ENCODE assay signal across 26 cellular contexts in the genomic region with DNA sequence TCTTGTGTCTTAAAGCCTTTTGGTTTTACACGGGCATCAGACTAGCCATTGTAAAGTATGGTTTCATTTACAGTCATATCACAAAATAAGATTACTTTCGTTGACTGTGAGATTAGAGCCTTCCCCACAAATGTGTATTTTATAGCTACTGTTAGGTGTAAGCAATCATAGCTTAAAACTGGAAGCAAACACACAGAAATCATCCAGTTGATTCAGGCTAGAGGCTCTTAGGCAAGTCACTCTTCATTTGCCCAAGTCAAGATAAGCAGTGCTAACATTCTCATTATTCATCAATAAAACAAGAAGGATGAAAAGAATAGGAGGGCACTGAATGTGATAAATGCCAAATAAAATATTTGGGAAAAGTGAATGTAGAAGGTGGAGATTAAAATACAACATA.
"Had no signal": no experiment of that assay in that cellular context is flagged by ENCODE, and none has a peak within 500 bp of the region (broad histone marks: within the 10 kb centered on the region; RNA-seq: fewer than 3 reads in every experiment).

No MANE protein-coding gene starts in this region.

- H3K27ac ChIP-seq: brain microvascular endothelial cell, coronary artery, dorsolateral prefrontal cortex, foreskin keratinocyte, gastrocnemius medialis, heart left ventricle had no signal

- H3K4me1 ChIP-seq: foreskin keratinocyte, gastrocnemius medialis, heart left ventricle had no signal

- H3K9me3 ChIP-seq: gastrocnemius medialis, heart left ventricle had no signal

- ATAC-seq: activated CD4-positive, alpha-beta T cell treated with anti-CD3 and anti-CD28 coated beads for 36 hours; activated CD8-positive, alpha-beta memory T cell treated with anti-CD3 and anti-CD28 coated beads, Interleukin-2, amount 10 ng/mL, durations not matched to agents 7 days and 5 days; activated CD8-positive, alpha-beta T cell treated with anti-CD3 and anti-CD28 coated beads, Interleukin-2, amount 10 ng/mL, durations not matched to agents 7 days and 5 days; esophagus mucosa; gastrocnemius medialis; heart left ventricle had no signal

- H3K4me3 ChIP-seq: coronary artery, dorsolateral prefrontal cortex, gastrocnemius medialis, heart left ventricle had no signal

- H3K27me3 ChIP-seq: brain microvascular endothelial cell, foreskin keratinocyte, gastrocnemius medialis had no signal

- H3K36me3 ChIP-seq: brain microvascular endothelial cell, gastrocnemius medialis, heart left ventricle had no signal

- DNase-seq: activated CD4-positive, alpha-beta memory T cell treated with anti-CD3 and anti-CD28 coated beads for 36 hours; activated CD4-positive, alpha-beta T cell treated with anti-CD3 and anti-CD28 coated beads for 36 hours; activated CD4-positive, alpha-beta T cell treated with anti-CD3 and anti-CD28 coated beads, Interleukin-2, amount 10 ng/mL, durations not matched to agents 24 days and 14 days; activated CD4-positive, CD25-positive, alpha-beta regulatory T cell; activated CD4-positive, CD25-positive, alpha-beta regulatory T cell treated with anti-CD3 and anti-CD28 coated beads, Interleukin-2, amount 50 U/mL, for 72 hours; activated CD8-positive, alpha-beta memory T cell treated with anti-CD3 and anti-CD28 coated beads, Interleukin-2, amount 10 ng/mL, durations not matched to agents 7 days and 5 days; activated CD8-positive, alpha-beta memory T cell treated with anti-CD3 and anti-CD28 coated beads, Interleukin-2, amount 50 U/mL, for 4 hours; activated CD8-positive, alpha-beta T cell treated with anti-CD3 and anti-CD28 coated beads, Interleukin-2, amount 10 ng/mL, durations not matched to agents 7 days and 5 days; activated effector memory CD4-positive, alpha-beta T cell treated with anti-CD3 and anti-CD28 coated beads, Interleukin-2, amount 50 U/mL, for 16 hours; activated naive CD4-positive, alpha-beta T cell treated with anti-CD3 and anti-CD28 coated beads for 36 hours; activated naive CD8-positive, alpha-beta T cell treated with anti-CD3 and anti-CD28 coated beads, Interleukin-2, amount 10 ng/mL, durations not matched to agents 7 days and 5 days; activated T-cell treated with anti-CD3 and anti-CD28 coated beads, Interleukin-2, amount 50 U/mL, for 1 hour; activated T-cell treated with anti-CD3 and anti-CD28 coated beads, Interleukin-2, amount 50 U/mL, for 48 hours; amniotic stem cell; anterior cingulate cortex; brain microvascular endothelial cell; dorsolateral prefrontal cortex; effector memory CD4-positive, alpha-beta T cell; endodermal cell; gastrocnemius medialis; glutamatergic neuron; heart left ventricle; T-helper 2 cell had no signal
